In the genomic region with DNA sequence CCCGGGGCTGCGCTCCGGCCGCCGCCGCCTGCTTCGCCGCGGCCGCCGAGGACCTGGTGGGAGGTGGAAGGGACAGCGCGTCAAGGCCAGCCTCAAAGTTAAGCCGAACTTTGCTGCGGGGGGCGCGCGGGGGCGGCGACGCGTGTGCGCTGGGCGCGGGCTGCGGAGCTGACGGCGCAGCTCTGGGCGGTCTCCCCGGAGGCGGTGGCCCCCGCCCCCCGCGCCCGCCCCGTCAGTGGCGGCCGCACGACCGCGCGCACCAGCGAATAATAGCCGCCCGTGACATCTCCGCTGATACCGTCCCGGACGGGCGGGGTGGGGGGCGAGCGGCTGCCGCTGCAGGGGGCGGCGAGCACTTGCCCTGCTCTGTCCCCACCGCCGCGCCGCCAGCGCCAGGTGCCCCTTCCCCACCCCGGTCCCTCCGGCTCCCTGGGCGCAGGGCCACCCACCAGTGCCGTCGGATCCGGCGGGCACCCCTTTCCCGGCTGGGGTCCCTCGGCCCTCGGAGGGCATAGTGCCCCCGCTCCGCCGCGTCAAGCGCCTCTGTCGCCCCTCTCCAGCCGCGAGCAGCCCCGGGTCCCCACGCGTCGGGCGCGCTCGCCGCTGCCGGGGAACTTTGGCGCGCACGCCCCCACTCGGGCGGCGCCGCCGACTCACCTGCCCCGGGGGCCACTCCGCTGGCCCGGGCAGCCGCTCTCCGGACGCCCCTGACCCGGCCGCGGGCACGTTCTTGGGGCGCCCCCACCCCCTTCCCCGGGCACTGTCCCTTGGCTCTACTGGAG, we compare ENCODE assay signal across 8 cellular contexts. TPM values are rescaled to one million over a fixed set of nuclear protein-coding genes. Genes with fewer than 3 reads are reported as not detected.
DNase-seq lines count a peak whose midpoint lies in the region; ATAC-seq and TF ChIP-seq lines count a peak whose summit lies in the region.

No MANE protein-coding gene starts in this region.

- H3K4me1 ChIP-seq in SK-N-SH (ENCODE audit: control insufficient read depth in 1 of 2, insufficient read depth in 2 of 2, low read depth in 1 of 2, low read length in 1 of 2): peaks cover 0 to 4% of the 10 kb centered on the region in 2 experiments; a peak in 1 of 4 replicates
- peaks cover 7% of the 10 kb centered on the region; the same call in 1 of the 2 replicates for H3K4me1 ChIP-seq in SJCRH30
- H3K4me1 ChIP-seq in duodenal mucosa (ENCODE audit: control insufficient read depth in 1 of 2, insufficient read depth in 2 of 2, low read length in 2 of 2): peaks cover 6 to 13% of the 10 kb centered on the region in 2 donors

- ATAC-seq in SK-N-SH treated with all-trans-retinoic acid at 6 μM for 48 hours: no peak

- CTCF ChIA-PET in SK-N-SH (lab: Yijun Ruan, JAX) (interaction anchor here (1.9 to 3.0 kb wide), 3 partner anchors 50 to 98 kb away, joined by 5 to 13 read pairs (median 5); no protein-coding TSS in a partner anchor), Calu3 (lab: Charles Lee) (no interaction called here)

- H3K9me3 Mint-ChIP-seq in nephron progenitor cell (no peaks in the 10 kb centered on the region), Calu3 (ENCODE audit: low read depth, unreplicated experiment) (no peaks in the 10 kb centered on the region)

- H2AFZ ChIP-seq in SK-N-SH (ENCODE audit: low read depth): peak overlapping the region; percentile 65; the same call in 1 of the 2 replicates

- H3K27me3 Mint-ChIP-seq in nephron progenitor cell (ENCODE audit: low read depth, poor library complexity) (peaks cover 64% of the 10 kb centered on the region), Calu3 (ENCODE audit: unreplicated experiment) (peaks cover 51% of the 10 kb centered on the region)

- H3K27ac Mint-ChIP-seq in nephron progenitor cell: no peak overlapping the region
- no peak overlapping the region for H3K27ac Mint-ChIP-seq in Calu3 (ENCODE audit: unreplicated experiment)

- H3K27ac ChIP-seq in SK-N-SH (ENCODE audit: low read depth in 2 of 2, low read length in 1 of 2): no peak overlapping the region
- no peak overlapping the region for H3K27ac ChIP-seq in SJCRH30
- H3K27ac ChIP-seq in duodenal mucosa (ENCODE audit: low read depth, low read length): no peak overlapping the region

- no peak for TF ChIP-seq EP300 in SK-N-SH (IDR thresholded peaks at IDR 0.05; ENCODE audit: borderline replicate concordance in 1 of 2, low read depth in 1 of 2, low read length in 1 of 2)

- no peaks in the 10 kb centered on the region for H3K36me3 ChIP-seq in SK-N-SH (replicated peaks in 1 of 2; ENCODE audit: control insufficient read depth in 1 of 2, insufficient read depth in 2 of 2, low read length in 1 of 2)
- no peaks in the 10 kb centered on the region for H3K36me3 ChIP-seq in SJCRH30
- no peaks in the 10 kb centered on the region for H3K36me3 ChIP-seq in duodenal mucosa (ENCODE audit: control insufficient read depth in 1 of 2, insufficient read depth in 2 of 2, low read length in 2 of 2)

- intact Hi-C loops in Calu3 (cut with micrococcal nuclease; ENCODE audit: unreplicated experiment): no loop called here

- no peaks in the 10 kb centered on the region for H3F3A ChIP-seq in SK-N-SH (replicated peaks; ENCODE audit: insufficient read depth)

- peak overlapping the region; percentile 79 for H3K4me2 ChIP-seq in SK-N-SH

- no peaks in the 10 kb centered on the region for H3K9me2 ChIP-seq in SK-N-SH

- peaks cover 7% of the 10 kb centered on the region; the same call in 1 of the 2 replicates for H3K27me3 ChIP-seq in SK-N-SH (ENCODE audit: insufficient read depth)
- peaks cover 19% of the 10 kb centered on the region for H3K27me3 ChIP-seq in SJCRH30
- peaks cover 15 to 17% of the 10 kb centered on the region in 2 donors for H3K27me3 ChIP-seq in duodenal mucosa (ENCODE audit: control insufficient read depth in 1 of 2, insufficient read depth in 2 of 2, low read length in 2 of 2)

- no CpG with 5 or more reads among the region's 107 CpGs for WGBS in SK-N-SH (ENCODE audit: low lambda C conversion rate)

- H3K9me3 ChIP-seq in SK-N-SH (no peaks in the 10 kb centered on the region), SJCRH30 (replicated peaks) (no peaks in the 10 kb centered on the region), duodenal mucosa (ENCODE audit: control insufficient read depth in 1 of 2, low read length in 2 of 2) (no peaks in the 10 kb centered on the region)

- no peak for TF ChIP-seq CTCF in SK-N-SH (IDR thresholded peaks at IDR 0.05)
- no peak for TF ChIP-seq CTCF in nephron progenitor cell (IDR thresholded peaks at IDR 0.05)
- no peak for TF ChIP-seq CTCF in Calu3 (IDR thresholded peaks at IDR 0.05; ENCODE audit: unreplicated experiment)

- H3K4me1 Mint-ChIP-seq in nephron progenitor cell (peaks cover 51% of the 10 kb centered on the region), Calu3 (ENCODE audit: low read depth, unreplicated experiment) (no peaks in the 10 kb centered on the region)

- no peak for TF ChIP-seq RAD21 in SK-N-SH (IDR thresholded peaks at IDR 0.05; ENCODE audit: low read length)

- POLR2A ChIA-PET in SK-N-SH (lab: Yijun Ruan, JAX): no interaction called here

- no peak overlapping the region for H3K9ac ChIP-seq in SK-N-SH
- H3K9ac ChIP-seq in duodenal mucosa (ENCODE audit: low read depth in 1 of 2, low read length in 2 of 2): no peak overlapping the region

- DNase-seq in SK-N-SH (peak; percentile 68), SJCRH30 (no peak), nephron progenitor cell (peak; percentile 59), NCI-H187 treated with DMSO at 0.1 percent for 48 hours (lab: John Stamatoyannopoulos, UW) (no peak), NOMO-1 treated with DMSO at 0.1 percent for 48 hours (lab: John Stamatoyannopoulos, UW; ENCODE audit: unreplicated experiment) (no peak), Calu3 (no peak)

- H3K36me3 Mint-ChIP-seq in nephron progenitor cell (ENCODE audit: low read depth) (no peaks in the 10 kb centered on the region), Calu3 (ENCODE audit: insufficient read depth, unreplicated experiment) (peaks cover 5% of the 10 kb centered on the region)

- no TSS peak for BruUV-seq in Calu3 (replicated peaks; lab: Mats Ljungman, UMichigan)

- no peaks in the 10 kb centered on the region for H4K20me1 ChIP-seq in SK-N-SH (ENCODE audit: insufficient read depth)

- H3K4me3 Mint-ChIP-seq in nephron progenitor cell (no peak overlapping the region), Calu3 (ENCODE audit: low read depth, unreplicated experiment) (no peak overlapping the region)

- peak overlapping the region; percentile 58 to 67 for H3K4me3 ChIP-seq in SK-N-SH (ENCODE audit: low read depth in 2 of 2, low read length in 1 of 2)
- peak overlapping the region; percentile 68 for H3K4me3 ChIP-seq in SJCRH30
- H3K4me3 ChIP-seq in duodenal mucosa (ENCODE audit: low read depth in 1 of 2, low read length in 2 of 2): peak overlapping the region; percentile 27 to 58

- H3K79me2 ChIP-seq in SK-N-SH (ENCODE audit: insufficient read depth): no peaks in the 10 kb centered on the region

TF ChIP-seq in SK-N-SH, 30 proteins besides CTCF, POLR2A, EP300 and RAD21 (continues in another document):
- no peak for TF ChIP-seq YY1 (IDR thresholded peaks at IDR 0.05; ENCODE audit: low read depth)
- TF ChIP-seq, protein P1, sequence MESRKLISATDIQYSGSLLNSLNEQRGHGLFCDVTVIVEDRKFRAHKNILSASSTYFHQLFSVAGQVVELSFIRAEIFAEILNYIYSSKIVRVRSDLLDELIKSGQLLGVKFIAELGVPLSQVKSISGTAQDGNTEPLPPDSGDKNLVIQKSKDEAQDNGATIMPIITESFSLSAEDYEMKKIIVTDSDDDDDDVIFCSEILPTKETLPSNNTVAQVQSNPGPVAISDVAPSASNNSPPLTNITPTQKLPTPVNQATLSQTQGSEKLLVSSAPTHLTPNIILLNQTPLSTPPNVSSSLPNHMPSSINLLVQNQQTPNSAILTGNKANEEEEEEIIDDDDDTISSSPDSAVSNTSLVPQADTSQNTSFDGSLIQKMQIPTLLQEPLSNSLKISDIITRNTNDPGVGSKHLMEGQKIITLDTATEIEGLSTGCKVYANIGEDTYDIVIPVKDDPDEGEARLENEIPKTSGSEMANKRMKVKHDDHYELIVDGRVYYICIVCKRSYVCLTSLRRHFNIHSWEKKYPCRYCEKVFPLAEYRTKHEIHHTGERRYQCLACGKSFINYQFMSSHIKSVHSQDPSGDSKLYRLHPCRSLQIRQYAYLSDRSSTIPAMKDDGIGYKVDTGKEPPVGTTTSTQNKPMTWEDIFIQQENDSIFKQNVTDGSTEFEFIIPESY (IDR thresholded peaks at IDR 0.05; ENCODE audit: borderline replicate concordance, low read depth): no peak
- no peak for TF ChIP-seq RFX5 (IDR thresholded peaks at IDR 0.05; ENCODE audit: low read length)
- TF ChIP-seq TEAD4 (IDR thresholded peaks at IDR 0.05; ENCODE audit: borderline replicate concordance, insufficient read depth): no peak

TF ChIP-seq in SK-N-SH treated with all-trans-retinoic acid at 6 μM for 48 hours, 23 proteins besides CTCF, POLR2A, EP300 and RAD21 (continues in another document):
- TF ChIP-seq PPARA (CRISPR knock-in tag; IDR thresholded peaks at IDR 0.05; ENCODE audit: borderline replicate concordance) (no peak), ZNF565 (CRISPR knock-in tag; conservative IDR thresholded peaks at IDR 0.05; ENCODE audit: low read depth) (no peak), RARB (CRISPR knock-in tag; IDR thresholded peaks at IDR 0.05) (no peak), ZNF70 (CRISPR knock-in tag; IDR thresholded peaks at IDR 0.05) (no peak), TCF4 (CRISPR knock-in tag; IDR thresholded peaks at IDR 0.05; ENCODE audit: borderline replicate concordance) (no peak)
- TF ChIP-seq, protein P2, sequence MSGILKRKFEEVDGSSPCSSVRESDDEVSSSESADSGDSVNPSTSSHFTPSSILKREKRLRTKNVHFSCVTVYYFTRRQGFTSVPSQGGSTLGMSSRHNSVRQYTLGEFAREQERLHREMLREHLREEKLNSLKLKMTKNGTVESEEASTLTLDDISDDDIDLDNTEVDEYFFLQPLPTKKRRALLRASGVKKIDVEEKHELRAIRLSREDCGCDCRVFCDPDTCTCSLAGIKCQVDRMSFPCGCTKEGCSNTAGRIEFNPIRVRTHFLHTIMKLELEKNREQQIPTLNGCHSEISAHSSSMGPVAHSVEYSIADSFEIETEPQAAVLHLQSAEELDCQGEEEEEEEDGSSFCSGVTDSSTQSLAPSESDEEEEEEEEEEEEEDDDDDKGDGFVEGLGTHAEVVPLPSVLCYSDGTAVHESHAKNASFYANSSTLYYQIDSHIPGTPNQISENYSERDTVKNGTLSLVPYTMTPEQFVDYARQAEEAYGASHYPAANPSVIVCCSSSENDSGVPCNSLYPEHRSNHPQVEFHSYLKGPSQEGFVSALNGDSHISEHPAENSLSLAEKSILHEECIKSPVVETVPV (CRISPR knock-in tag; IDR thresholded peaks at IDR 0.05): no peak

RNA-seq across cellular contexts. Expression of a gene that starts 0.8 kb away (rescaled TPM):
- 1.0 and 1.5 TPM in 2 replicates for polyA plus RNA-seq in SK-N-SH (2012; rRNA removed)
- 0.37 and 1.1 TPM in 2 replicates for polyA plus RNA-seq in SK-N-SH (2012; cell fraction: cytosol; rRNA removed)
- polyA plus RNA-seq in SK-N-SH (2012; cell fraction: nucleus; rRNA removed): 1.00 and 1.3 TPM in 2 replicates
- 2.2 and 2.4 TPM in 2 replicates for total RNA-seq in SJCRH30 (2014; rRNA removed; shearing (Covaris generic))
- total RNA-seq in Calu3 (2022): not detected in 2 replicates

RNA-seq across cellular contexts. Expression of a gene that starts 12.4 kb away (rescaled TPM):
- polyA plus RNA-seq in SK-N-SH (2012; rRNA removed): 8.6 and 8.8 TPM in 2 replicates
- polyA plus RNA-seq in SK-N-SH (2012; cell fraction: cytosol; rRNA removed): 4.0 and 6.4 TPM in 2 replicates
- polyA plus RNA-seq in SK-N-SH (2012; cell fraction: nucleus; rRNA removed): 8.9 and 10.5 TPM in 2 replicates
- total RNA-seq in SJCRH30 (2014; rRNA removed; shearing (Covaris generic)): 1.8 TPM in 2 replicates
- total RNA-seq in Calu3 (2022): not detected in 2 replicates

Comparison
In these comparisons a context has a peak if more than half of its experiments do, and no peak if none do; other contexts are left out.
1. DNase-seq: peak in SK-N-SH (single experiment) and nephron progenitor cell (single experiment); none in SJCRH30 (0 of 2), NCI-H187 treated with DMSO at 0.1 percent for 48 hours (single experiment), NOMO-1 treated with DMSO at 0.1 percent for 48 hours (single experiment) and Calu3 (single experiment).
2. Peak in every context shown above with its lines, with median percentiles within 50 percentile points of each other: H3K4me3 ChIP-seq.